ENCODE assay signal across 15 cellular contexts in the genomic region with DNA sequence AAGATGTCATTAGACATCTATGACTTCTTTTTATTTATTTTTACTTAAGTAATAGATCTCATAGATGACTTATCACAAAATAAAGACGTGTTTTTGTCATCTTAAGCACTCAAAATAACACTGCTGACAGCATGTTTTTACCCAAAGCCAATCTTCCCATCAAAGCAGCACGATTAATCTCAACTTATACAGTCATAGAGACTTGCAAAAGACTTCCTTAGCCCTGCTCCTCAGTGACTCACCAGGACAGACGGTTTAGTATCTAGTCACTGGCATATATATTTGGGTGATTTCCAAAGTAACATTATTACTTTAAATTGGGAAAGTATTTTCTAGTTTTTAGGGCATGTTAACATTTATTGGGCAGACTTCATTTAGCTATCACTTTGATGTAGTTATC. TPM values are rescaled to one million over a fixed set of nuclear protein-coding genes. Genes with fewer than 3 reads are reported as not detected.
DNase-seq lines count a peak whose midpoint lies in the region; ATAC-seq and TF ChIP-seq lines count a peak whose summit lies in the region.
"Had no signal": no experiment of that assay in that cellular context is flagged by ENCODE, and none has a peak within 500 bp of the region (broad histone marks: within the 10 kb centered on the region; RNA-seq: fewer than 3 reads in every experiment).

No MANE protein-coding gene starts in this region.

- H3K27ac Mint-ChIP-seq in T-helper 17 cell: no peak overlapping the region
- H3K27ac Mint-ChIP-seq: activated T-helper 2 cell treated with anti-CD3 and anti-CD28 coated beads, Interferon-gamma antibody, Interleukin-2, Interleukin-4, amounts not matched to agents 10 μg/mL and 5 μg/mL and 100 μg/mL, durations not matched to agents 14 hours and 24 hours and 36 hours; memory B cell had no signal

- no peak overlapping the region for H3K4me3 Mint-ChIP-seq in T-helper 17 cell
- H3K4me3 Mint-ChIP-seq: memory B cell had no signal

- TF ChIP-seq CTCF in A673 (conservative IDR thresholded peaks at IDR 0.05; ENCODE audit: low read depth, low read length): no peak
- no peak for TF ChIP-seq CTCF in HL-60 (IDR thresholded peaks at IDR 0.05; ENCODE audit: insufficient read depth, low read length)

- intact Hi-C loops in A673 (cut with micrococcal nuclease; ENCODE audit: unreplicated experiment): no loop called here

- no peaks in the 10 kb centered on the region for H3K9me3 ChIP-seq in A673 (ENCODE audit: low read depth, low read length, poor library complexity, severe bottlenecking)
- no peaks in the 10 kb centered on the region for H3K9me3 ChIP-seq in T-helper 17 cell (ENCODE audit: control insufficient read depth, low read length, poor library complexity, severe bottlenecking)
- H3K9me3 ChIP-seq: BLaER1 treated with 17β-estradiol and CSF1 and Interleukin-3, amounts not matched to agents 10 nM and 100 nM; heart left ventricle; SJCRH30; thoracic aorta had no signal

- peaks cover 61% of the 10 kb centered on the region for H3K27me3 Mint-ChIP-seq in T-helper 17 cell

- H3K4me3 ChIP-seq in A673 (ENCODE audit: low read depth, low read length, poor library complexity, severe bottlenecking) (no peak overlapping the region), HL-60 (replicated peaks; ENCODE audit: insufficient read depth, low read length) (no peak overlapping the region)
- H3K4me3 ChIP-seq: BLaER1 treated with 17β-estradiol and CSF1 and Interleukin-3, amounts not matched to agents 10 nM and 100 nM; heart left ventricle; SJCRH30; thoracic aorta had no signal

- H3K27ac ChIP-seq in A673 (ENCODE audit: low read depth, low read length, poor library complexity, severe bottlenecking) (no peak overlapping the region), HL-60 (replicated peaks) (peak overlapping the region; percentile 80)
- H3K27ac ChIP-seq: KMS-11, SJCRH30, thoracic aorta had no signal

- H3K27me3 ChIP-seq in A673 (replicated peaks; ENCODE audit: insufficient read depth, low read depth, low read length, poor library complexity): no peaks in the 10 kb centered on the region
- H3K27me3 ChIP-seq in HL-60 (ENCODE audit: insufficient read depth, poor library complexity, severe bottlenecking): no peaks in the 10 kb centered on the region
- H3K27me3 ChIP-seq: BLaER1 treated with 17β-estradiol and CSF1 and Interleukin-3, amounts not matched to agents 10 nM and 100 nM had no signal

- CTCF ChIA-PET in A673 (lab: Charles Lee): no interaction called here

- POLR2A ChIA-PET in A673 (lab: Charles Lee; ENCODE audit: low non-redundant PET): no interaction called here

- no TSS peak for BruUV-seq in A673 (replicated peaks; lab: Mats Ljungman, UMichigan)

- no peaks in the 10 kb centered on the region for H3K36me3 ChIP-seq in A673 (ENCODE audit: insufficient read depth, low read length, poor library complexity, severe bottlenecking)
- H3K36me3 ChIP-seq: BLaER1 treated with 17β-estradiol and CSF1 and Interleukin-3, amounts not matched to agents 10 nM and 100 nM; heart left ventricle; SJCRH30; thoracic aorta had no signal

- ATAC-seq in T-helper 17 cell: peak; percentile 44
- no peak for ATAC-seq in GM21737 (IDR thresholded peaks at IDR 0.05; ENCODE audit: unreplicated experiment)
- ATAC-seq: heart left ventricle had no signal

- H3K36me3 Mint-ChIP-seq in T-helper 17 cell (ENCODE audit: low read depth): peaks cover 3% of the 10 kb centered on the region
- H3K36me3 Mint-ChIP-seq: memory B cell had no signal

- H3K4me1 ChIP-seq in A673 (ENCODE audit: insufficient read depth, low read length, poor library complexity, severe bottlenecking): no peaks in the 10 kb centered on the region
- H3K4me1 ChIP-seq: SJCRH30 had no signal

- DNase-seq in A673 (ENCODE audit: low spot score) (peak; percentile 39), HL-60 (ENCODE audit: low read depth in 1 of 2, low spot score in 1 of 2) (peak in 1 of 2 experiments; percentile 32), T-helper 17 cell (no peak), hepatic stellate cell (ENCODE audit: low spot score) (peak; percentile 60), glomerular visceral epithelial cell (ENCODE audit: extremely low spot score) (no peak), retina (no peak), NCI-H526 (lab: John Stamatoyannopoulos, UW) (no peak)
- DNase-seq: heart left ventricle, SJCRH30 had no signal

- H3K4me1 Mint-ChIP-seq in T-helper 17 cell: peaks cover 4% of the 10 kb centered on the region

RNA-seq across cellular contexts. Expression of a gene that starts 3.8 kb away (rescaled TPM):
- total RNA-seq in A673 (2021): 0.24 TPM in 1 of 2 replicates, not detected in the other
- total RNA-seq in T-helper 17 cell: not detected
- total RNA-seq: activated T-helper 2 cell treated with anti-CD3 and anti-CD28 coated beads, Interferon-gamma antibody, Interleukin-2, Interleukin-4, amounts not matched to agents 10 μg/mL and 5 μg/mL and 100 μg/mL, durations not matched to agents 14 hours and 24 hours and 36 hours; SJCRH30 had no signal

RNA-seq across cellular contexts. Expression of a gene that starts 10.7 kb away (rescaled TPM):
- not detected in 2 replicates for total RNA-seq in A673 (2021)
- total RNA-seq in T-helper 17 cell: under 1 TPM in 1 of 2 donors, not detected in 1; 0.15 TPM
- total RNA-seq: activated T-helper 2 cell treated with anti-CD3 and anti-CD28 coated beads, Interferon-gamma antibody, Interleukin-2, Interleukin-4, amounts not matched to agents 10 μg/mL and 5 μg/mL and 100 μg/mL, durations not matched to agents 14 hours and 24 hours and 36 hours; SJCRH30 had no signal

RNA-seq across cellular contexts. Expression of a gene that starts 30.0 kb away (rescaled TPM):
- total RNA-seq in A673 (2021) (63.3 and 70.6 TPM in 2 replicates), T-helper 17 cell (100 to 1,000 TPM; 104 to 110 TPM)

RNA-seq across cellular contexts. Expression of a gene that starts 52.7 kb away (rescaled TPM):
- total RNA-seq in A673 (2021): 0.28 and 0.39 TPM in 2 replicates
- total RNA-seq in T-helper 17 cell: 1 to 10 TPM; 3.2 to 8.2 TPM
- total RNA-seq: activated T-helper 2 cell treated with anti-CD3 and anti-CD28 coated beads, Interferon-gamma antibody, Interleukin-2, Interleukin-4, amounts not matched to agents 10 μg/mL and 5 μg/mL and 100 μg/mL, durations not matched to agents 14 hours and 24 hours and 36 hours; SJCRH30 had no signal

Comparison
In these comparisons a context has a peak if more than half of its experiments do, and no peak if none do; other contexts are left out.
1. DNase-seq: peak in A673 (single experiment) and hepatic stellate cell (single experiment); none in T-helper 17 cell (0 of 3), glomerular visceral epithelial cell (single experiment), retina (single experiment) and NCI-H526 (0 of 2).